8 cellular contexts compared by ENCODE assay signal in the genomic region with DNA sequence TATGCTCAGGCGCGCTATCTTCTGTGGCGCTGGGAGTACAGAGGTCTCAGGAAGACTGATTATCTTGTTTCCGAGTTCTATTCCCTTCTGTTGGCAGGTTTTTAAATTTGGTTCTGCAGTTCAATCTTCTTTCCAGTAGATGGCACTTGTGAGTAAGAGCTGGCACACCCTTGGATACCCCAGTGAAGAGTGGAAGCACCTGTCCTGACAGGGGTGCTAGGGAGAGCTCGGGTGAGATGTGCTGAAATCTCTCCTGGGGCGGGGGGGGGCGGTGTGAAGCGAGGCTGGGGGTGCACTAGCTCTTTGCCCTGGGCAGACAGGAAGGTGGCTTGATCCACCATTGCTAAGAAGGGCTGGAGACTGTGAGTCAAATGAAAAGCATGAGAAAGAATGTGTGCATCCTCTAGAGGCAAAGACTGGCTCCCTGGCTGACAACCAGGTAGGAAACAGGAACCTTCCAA.
DNase-seq lines count a peak whose midpoint lies in the region; ATAC-seq and TF ChIP-seq lines count a peak whose summit lies in the region.

No MANE protein-coding gene starts in this region.

- peak; percentile 84 for TF ChIP-seq CTCF in epithelial cell of proximal tubule (conservative IDR thresholded peaks at IDR 0.05; ENCODE audit: low read depth, low read length)
- peak; percentile 77 for TF ChIP-seq CTCF in neural crest cell (conservative IDR thresholded peaks at IDR 0.05)

- no peak overlapping the region for H3K4me3 ChIP-seq in epithelial cell of proximal tubule (ENCODE audit: low read depth, low read length)

- H3K4me3 Mint-ChIP-seq in activated CD4-positive, alpha-beta T cell treated with anti-CD3 and anti-CD28 coated beads, Interleukin-2, amount 10 ng/mL, durations not matched to agents 7 days and 5 days = no peak overlapping the region
- H3K4me3 Mint-ChIP-seq in neural crest cell = no peak overlapping the region

- no peaks in the 10 kb centered on the region for H3K4me1 Mint-ChIP-seq in activated CD4-positive, alpha-beta T cell treated with anti-CD3 and anti-CD28 coated beads, Interleukin-2, amount 10 ng/mL, durations not matched to agents 7 days and 5 days
- peaks cover 3% of the 10 kb centered on the region for H3K4me1 Mint-ChIP-seq in neural crest cell

- H3K9me3 Mint-ChIP-seq in activated CD4-positive, alpha-beta T cell treated with anti-CD3 and anti-CD28 coated beads, Interleukin-2, amount 10 ng/mL, durations not matched to agents 7 days and 5 days = no peaks in the 10 kb centered on the region
- H3K9me3 Mint-ChIP-seq in neural crest cell = peaks cover 8% of the 10 kb centered on the region

- CTCF ChIA-PET in activated CD4-positive, alpha-beta T cell treated with anti-CD3 and anti-CD28 coated beads, Interleukin-2, amount 10 ng/mL, durations not matched to agents 7 days and 5 days (lab: Charles Lee) = interaction anchor here (1.0 to 1.3 kb wide), 3 partner anchors 14 to 1729 kb away, joined by 3 to 5 read pairs (median 3); no protein-coding TSS in a partner anchor

- no peaks in the 10 kb centered on the region for H3K36me3 Mint-ChIP-seq in activated CD4-positive, alpha-beta T cell treated with anti-CD3 and anti-CD28 coated beads, Interleukin-2, amount 10 ng/mL, durations not matched to agents 7 days and 5 days (ENCODE audit: low read depth)
- no peaks in the 10 kb centered on the region for H3K36me3 Mint-ChIP-seq in neural crest cell (ENCODE audit: low read depth)

- no peaks in the 10 kb centered on the region for H3K27me3 Mint-ChIP-seq in activated CD4-positive, alpha-beta T cell treated with anti-CD3 and anti-CD28 coated beads, Interleukin-2, amount 10 ng/mL, durations not matched to agents 7 days and 5 days
- H3K27me3 Mint-ChIP-seq in neural crest cell (ENCODE audit: low read depth) = peaks cover 5% of the 10 kb centered on the region

- POLR2A ChIA-PET in activated CD4-positive, alpha-beta T cell treated with anti-CD3 and anti-CD28 coated beads, Interleukin-2, amount 10 ng/mL, durations not matched to agents 7 days and 5 days (lab: Charles Lee) = no interaction called here

- peak; percentile 9 for DNase-seq in activated CD4-positive, alpha-beta T cell treated with anti-CD3 and anti-CD28 coated beads, Interleukin-2, amount 10 ng/mL, durations not matched to agents 7 days and 5 days
- no peak for DNase-seq in activated CD4-positive, alpha-beta T cell treated with anti-CD3 and anti-CD28 coated beads, Interleukin-2, amount 50 U/mL, for 4 hours
- DNase-seq in HT1080 (ENCODE audit: low read depth) (peak; percentile 63), OCI-M1 (lab: John Stamatoyannopoulos, UW) (peak; percentile 84), epithelial cell of proximal tubule (ENCODE audit: low read depth) (no peak), neural crest cell (ENCODE audit: low read depth, low spot score) (peak; percentile 12), cerebellum (ENCODE audit: low spot score) (no peak)

- ATAC-seq in GM21786 (IDR thresholded peaks at IDR 0.05; ENCODE audit: unreplicated experiment) = peak; percentile 93

- H3K27ac Mint-ChIP-seq in activated CD4-positive, alpha-beta T cell treated with anti-CD3 and anti-CD28 coated beads, Interleukin-2, amount 10 ng/mL, durations not matched to agents 7 days and 5 days = no peak overlapping the region
- H3K27ac Mint-ChIP-seq in neural crest cell (ENCODE audit: unreplicated experiment) = no peak overlapping the region

Comparison
In these comparisons a context has a peak if more than half of its experiments do, and no peak if none do; other contexts are left out.
1. DNase-seq: peak in activated CD4-positive, alpha-beta T cell treated with anti-CD3 and anti-CD28 coated beads, Interleukin-2, amount 10 ng/mL, durations not matched to agents 7 days and 5 days (single experiment), HT1080 (single experiment), OCI-M1 (single experiment) and neural crest cell (single experiment); none in activated CD4-positive, alpha-beta T cell treated with anti-CD3 and anti-CD28 coated beads, Interleukin-2, amount 50 U/mL, for 4 hours (0 of 2), epithelial cell of proximal tubule (single experiment) and cerebellum (single experiment).